In genomic region chr5:54852007-54852406, GRCh38 we compare ENCODE assay signal across 26 cellular contexts.
DNase-seq lines count a peak whose midpoint lies in the region; ATAC-seq and TF ChIP-seq lines count a peak whose summit lies in the region.
"Had no signal": no experiment of that assay in that cellular context is flagged by ENCODE, and none has a peak within 500 bp of the region (broad histone marks: within the 10 kb centered on the region; RNA-seq: fewer than 3 reads in every experiment).

No MANE protein-coding gene starts in this region.

- no peaks in the 10 kb centered on the region for H3K27me3 ChIP-seq in OCI-LY1 (ENCODE audit: insufficient read depth, low read length)
- H3K27me3 ChIP-seq in body of pancreas = no peaks in the 10 kb centered on the region
- peaks cover 2% of the 10 kb centered on the region for H3K27me3 ChIP-seq in mammary epithelial cell (ENCODE audit: insufficient read depth, low read length)
- H3K27me3 ChIP-seq: adrenal gland, breast epithelium, heart right ventricle had no signal

- no peaks in the 10 kb centered on the region for H3K79me2 ChIP-seq in OCI-LY1 (ENCODE audit: insufficient read depth, low read length)
- H3K79me2 ChIP-seq in mammary epithelial cell (ENCODE audit: insufficient read depth, low read length) = no peaks in the 10 kb centered on the region

- intact Hi-C loops in lower leg skin (cut with DNase I; ENCODE audit: low total_unique reads) (no loop called here), body of pancreas (cut with DNase I) (no loop called here), mammary epithelial cell (cut with micrococcal nuclease) (no loop called here)

- BruUV-seq in mammary epithelial cell (replicated peaks; lab: Mats Ljungman, UMichigan) = no TSS peak

- H3K36me3 Mint-ChIP-seq in chondrocyte (ENCODE audit: low read depth) (no peaks in the 10 kb centered on the region), osteocyte (ENCODE audit: unreplicated experiment) (no peaks in the 10 kb centered on the region)

- H3K9me3 ChIP-seq in OCI-LY1 (ENCODE audit: low read length) (no peaks in the 10 kb centered on the region), body of pancreas (peaks cover 0 to 5% (median 0%) of the 10 kb centered on the region in 3 donors), mammary epithelial cell (replicated peaks; ENCODE audit: insufficient read depth, low read length) (peaks cover 5% of the 10 kb centered on the region)
- H3K9me3 ChIP-seq: adrenal gland, psoas muscle had no signal

- H3K36me3 ChIP-seq in OCI-LY1 (ENCODE audit: insufficient read depth, low read length) (no peaks in the 10 kb centered on the region), body of pancreas (replicated peaks in 1 of 2; ENCODE audit: insufficient read depth in 1 of 2, low read depth in 2 of 2) (no peaks in the 10 kb centered on the region), mammary epithelial cell (ENCODE audit: insufficient read depth, low read length) (no peaks in the 10 kb centered on the region)
- H3K36me3 ChIP-seq: adrenal gland, breast epithelium, heart right ventricle had no signal

- 52 to 53% methylated on average over 3 of the region's 3 CpGs for WGBS in lower leg skin, 2 donors
- 49 to 58% methylated on average over 3 of the region's 3 CpGs for WGBS in body of pancreas, 2 donors
- WGBS in mammary epithelial cell (ENCODE audit: low coverage, missing lambda C conversion rate) = 61% methylated on average over 3 of the region's 3 CpGs

- H2AFZ ChIP-seq in OCI-LY1 (ENCODE audit: low read length) = no peak overlapping the region
- no peak overlapping the region for H2AFZ ChIP-seq in mammary epithelial cell (ENCODE audit: low read depth, low read length)

- TF ChIP-seq CTCF in GM12864 (IDR thresholded peaks at IDR 0.05; ENCODE audit: low read depth, low read length, missing control alignments) = peak; percentile 7
- TF ChIP-seq CTCF in OCI-LY1 (IDR thresholded peaks at IDR 0.05; ENCODE audit: low read length) = peak; percentile 30
- peak; percentile 38 for TF ChIP-seq CTCF in chondrocyte (IDR thresholded peaks at IDR 0.05)
- TF ChIP-seq CTCF in osteocyte (IDR thresholded peaks at IDR 0.05) = peak; percentile 11
- no peak for TF ChIP-seq CTCF in lower leg skin (IDR thresholded peaks at IDR 0.05)
- TF ChIP-seq CTCF in body of pancreas (IDR thresholded peaks at IDR 0.05) = no peak
- TF ChIP-seq CTCF in mammary epithelial cell (conservative IDR thresholded peaks at IDR 0.05 in 1 of 2, IDR thresholded peaks at IDR 0.05 in 1 of 2; ENCODE audit: extremely low read depth in 1 of 2, insufficient read depth in 1 of 2, low read depth in 1 of 2, low read length in 2 of 2) = no peak

- H3K4me2 ChIP-seq in OCI-LY1 (ENCODE audit: low read length) = no peak overlapping the region
- no peak overlapping the region for H3K4me2 ChIP-seq in mammary epithelial cell (ENCODE audit: insufficient read depth, low read depth, low read length)
- H3K4me2 ChIP-seq: KMS-11 had no signal

- H3F3A ChIP-seq in OCI-LY1 (ENCODE audit: insufficient read depth, low read length) = no peaks in the 10 kb centered on the region

- in situ Hi-C loops in mammary epithelial cell (cut with MboI; ENCODE audit: low sequenced_read_pairs in 2 of 2) = loop anchor here (25.0 kb wide), 1 partner anchor 590 kb away; no protein-coding TSS in a partner anchor

- H3K27ac Mint-ChIP-seq in chondrocyte (ENCODE audit: unreplicated experiment) (no peak overlapping the region), osteocyte (ENCODE audit: unreplicated experiment) (no peak overlapping the region)
- H3K27ac Mint-ChIP-seq: activated naive CD4-positive, alpha-beta T cell treated with anti-CD3 and anti-CD28 coated beads for 36 hours; CD4-positive, alpha-beta T cell had no signal

- no peak for ATAC-seq in body of pancreas
- ATAC-seq: heart right ventricle, psoas muscle had no signal

- TF ChIP-seq POLR2A in lower leg skin (IDR thresholded peaks at IDR 0.05) (no peak), body of pancreas (IDR thresholded peaks at IDR 0.05) (no peak)

- H3K27ac ChIP-seq in OCI-LY1 (ENCODE audit: low read depth, low read length, poor library complexity, severe bottlenecking) (no peak overlapping the region), body of pancreas (no peak overlapping the region), mammary epithelial cell (ENCODE audit: insufficient read depth, low read depth, low read length) (no peak overlapping the region)
- H3K27ac ChIP-seq: adrenal gland, breast epithelium, heart right ventricle, KMS-11, psoas muscle had no signal

- dilution Hi-C loops in mammary epithelial cell (cut with HindIII; ENCODE audit: low sequenced_read_pairs) = no loop called here

- CTCF ChIA-PET in mammary epithelial cell (lab: Charles Lee; ENCODE audit: low non-redundant PET) = no interaction called here

- H3K4me3 Mint-ChIP-seq in chondrocyte (ENCODE audit: unreplicated experiment) (no peak overlapping the region), osteocyte (ENCODE audit: unreplicated experiment) (no peak overlapping the region)
- H3K4me3 Mint-ChIP-seq: activated naive CD4-positive, alpha-beta T cell treated with anti-CD3 and anti-CD28 coated beads for 36 hours; CD4-positive, alpha-beta T cell had no signal

- H3K9me3 Mint-ChIP-seq in chondrocyte (ENCODE audit: low read depth) = peaks cover 2% of the 10 kb centered on the region
- H3K9me3 Mint-ChIP-seq in osteocyte (ENCODE audit: unreplicated experiment) = no peaks in the 10 kb centered on the region
- H3K9me3 Mint-ChIP-seq: CD4-positive, alpha-beta T cell had no signal

- no peaks in the 10 kb centered on the region for H4K20me1 ChIP-seq in OCI-LY1 (ENCODE audit: insufficient read depth, low read length)
- H4K20me1 ChIP-seq in mammary epithelial cell (ENCODE audit: insufficient read depth, low read length) = no peaks in the 10 kb centered on the region

- H3K27me3 Mint-ChIP-seq in chondrocyte (ENCODE audit: low read depth) (no peaks in the 10 kb centered on the region), osteocyte (ENCODE audit: unreplicated experiment) (peaks cover 32% of the 10 kb centered on the region)

- H3K4me3 ChIP-seq in GM12864 (ENCODE audit: low read depth, low read length) (no peak overlapping the region), OCI-LY1 (ENCODE audit: low read depth, low read length, poor library complexity, severe bottlenecking) (no peak overlapping the region), lower leg skin (ENCODE audit: low read depth, poor library complexity, severe bottlenecking) (no peak overlapping the region), body of pancreas (no peak overlapping the region), mammary epithelial cell (replicated peaks in 1 of 3; ENCODE audit: insufficient read depth in 1 of 3, low read depth in 2 of 3, low read length in 3 of 3) (no peak overlapping the region)
- H3K4me3 ChIP-seq: adrenal gland, breast epithelium, heart right ventricle, psoas muscle had no signal

- DNase-seq in GM12864 (ENCODE audit: low read depth) (no peak), chondrocyte (ENCODE audit: low spot score) (no peak), osteocyte (ENCODE audit: extremely low spot score, unreplicated experiment) (no peak), HUDEP-2 (lab: John Stamatoyannopoulos, UW; ENCODE audit: unreplicated experiment in 76 of 76) (no peak), lower leg skin (ENCODE audit: low spot score in 2 of 2) (no peak), body of pancreas (no peak), mammary epithelial cell (no peak)
- DNase-seq: activated CD4-positive, alpha-beta T cell treated with anti-CD3 and anti-CD28 coated beads, Interleukin-2, amount 50 U/mL, for 4 hours; activated CD4-positive, CD25-positive, alpha-beta regulatory T cell; activated naive CD4-positive, alpha-beta T cell treated with anti-CD3 and anti-CD28 coated beads for 36 hours; adrenal gland; CD4-positive, alpha-beta T cell; effector CD8-positive, alpha-beta T cell; foreskin melanocyte; heart right ventricle; NCI-H1436; NCI-H446; NCI-H82; OCI-M1; psoas muscle; stimulated activated CD4-positive, alpha-beta T cell treated with anti-CD3 and anti-CD28 coated beads, Interleukin-15, amount 100 ng/mL, for 24 hours; stimulated activated naive CD4-positive, alpha-beta T cell treated with Interleukin-2 at 50 U/mL for 16 hours; T-helper 9 cell had no signal

- H3K9ac ChIP-seq in OCI-LY1 (ENCODE audit: low read length) (no peak overlapping the region), mammary epithelial cell (ENCODE audit: insufficient read depth, low read length) (no peak overlapping the region)
- H3K9ac ChIP-seq: KMS-11 had no signal

- H3K4me1 Mint-ChIP-seq in chondrocyte (ENCODE audit: low read depth) (no peaks in the 10 kb centered on the region), osteocyte (ENCODE audit: unreplicated experiment) (no peaks in the 10 kb centered on the region)

- H3K9me2 ChIP-seq in OCI-LY1 (ENCODE audit: low read depth, low read length) = no peaks in the 10 kb centered on the region

- H3K4me1 ChIP-seq in OCI-LY1 (ENCODE audit: insufficient read depth, low read length, severe bottlenecking) = no peaks in the 10 kb centered on the region
- H3K4me1 ChIP-seq in body of pancreas = no peaks in the 10 kb centered on the region
- no peaks in the 10 kb centered on the region for H3K4me1 ChIP-seq in mammary epithelial cell (ENCODE audit: insufficient read depth, low read length)
- H3K4me1 ChIP-seq: adrenal gland, breast epithelium, heart right ventricle, psoas muscle had no signal

Comparison
In these comparisons a context has a peak if more than half of its experiments do, and no peak if none do; other contexts are left out.
1. CTCF ChIP-seq: peak in GM12864 (single experiment), OCI-LY1 (single experiment), chondrocyte (single experiment) and osteocyte (single experiment); none in lower leg skin (0 of 3), body of pancreas (0 of 7) and mammary epithelial cell (0 of 2).